In the genomic region with DNA sequence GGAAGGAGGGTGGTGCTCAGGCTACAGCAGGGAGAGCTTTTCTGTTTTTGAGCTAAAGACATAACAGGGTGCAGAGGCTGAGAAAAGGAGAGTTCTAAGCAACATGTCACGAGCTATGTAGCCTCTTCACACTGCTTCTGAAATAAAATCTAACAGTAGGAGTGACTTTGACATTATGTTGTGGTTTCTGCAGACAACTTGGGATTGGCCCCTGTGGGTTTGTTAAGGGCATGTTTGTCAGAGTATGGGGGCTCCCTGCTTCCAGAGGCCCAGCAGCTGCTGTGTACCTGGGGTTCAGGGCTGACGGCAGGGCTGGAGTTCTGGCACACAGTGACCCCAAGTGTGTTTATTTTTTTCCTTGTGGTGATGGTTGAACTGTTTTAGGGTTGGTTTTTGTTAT, we compare ENCODE assay signal across 18 cellular contexts. TPM values are rescaled to one million over a fixed set of nuclear protein-coding genes. Genes with fewer than 3 reads are reported as not detected.
DNase-seq lines count a peak whose midpoint lies in the region; ATAC-seq and TF ChIP-seq lines count a peak whose summit lies in the region.
"Had no signal": no experiment of that assay in that cellular context is flagged by ENCODE, and none has a peak within 500 bp of the region (broad histone marks: within the 10 kb centered on the region; RNA-seq: fewer than 3 reads in every experiment).

No MANE protein-coding gene starts in this region.

- H2BK15ac ChIP-seq in H9 (ENCODE audit: low read depth, low read length), result no peak overlapping the region

- no peak overlapping the region for H3K18ac ChIP-seq in H9 (ENCODE audit: insufficient read length, low read depth, low read length)

- H3K79me2 ChIP-seq in H9 (ENCODE audit: insufficient read depth, low read length), result no peaks in the 10 kb centered on the region

- no peak overlapping the region for H2AK5ac ChIP-seq in H9 (ENCODE audit: insufficient read length, low read length)

- H3K4me1 Mint-ChIP-seq in H9, result peaks cover 0 to 3% of the 10 kb centered on the region in 2 experiments; a peak in 2 of 4 replicates
- H3K4me1 Mint-ChIP-seq in activated naive CD8-positive, alpha-beta T cell treated with anti-CD3 and anti-CD28 coated beads, Interleukin-2, amount 10 ng/mL, durations not matched to agents 7 days and 5 days, result peaks cover 6% of the 10 kb centered on the region

- H2BK12ac ChIP-seq in H9 (ENCODE audit: insufficient read length, low read depth, low read length), result no peak overlapping the region

- TF ChIP-seq CTCF in H9 (conservative IDR thresholded peaks at IDR 0.05) (no peak), right lobe of liver (IDR thresholded peaks at IDR 0.05) (no peak), stomach (IDR thresholded peaks at IDR 0.05) (no peak)

- no CpG with 5 or more reads among the region's 2 CpGs for WGBS in H9 (ENCODE audit: extremely low coverage, insufficient read length, low lambda C conversion rate)
- WGBS in right lobe of liver (ENCODE audit: insufficient coverage, low coverage, low lambda C conversion rate, missing lambda C conversion rate), result 38% methylated on average over 2 of the region's 2 CpGs
- WGBS in stomach, 5 donors, result 73 to 92% (median 85%) methylated on average over 2 of the region's 2 CpGs

- no peaks in the 10 kb centered on the region for H3K23me2 ChIP-seq in H9 (ENCODE audit: insufficient read length, low read depth, low read length, poor library complexity, severe bottlenecking)

- no peaks in the 10 kb centered on the region for H3K79me1 ChIP-seq in H9 (ENCODE audit: insufficient read depth, low read depth, low read length, poor library complexity, severe bottlenecking)

- H3K27me3 ChIP-seq in H9 (ENCODE audit: insufficient read depth, low read length) (no peaks in the 10 kb centered on the region), right lobe of liver (no peaks in the 10 kb centered on the region), stomach (no peaks in the 10 kb centered on the region)

- no peak overlapping the region for H3K23ac ChIP-seq in H9 (ENCODE audit: insufficient read length, low read depth, low read length)

- no peak overlapping the region for H2AFZ ChIP-seq in H9 (ENCODE audit: low read length)
- H2AFZ ChIP-seq: GM23338 had no signal

- no peak overlapping the region for H4K91ac ChIP-seq in H9 (ENCODE audit: insufficient read length, low read depth, low read length)

- H4K20me1 ChIP-seq in H9 (ENCODE audit: control insufficient read depth, insufficient read depth, insufficient read length), result no peaks in the 10 kb centered on the region

- no peak overlapping the region for H2BK20ac ChIP-seq in H9 (ENCODE audit: low read depth, low read length, poor library complexity, severe bottlenecking)

- H4K8ac ChIP-seq in H9 (replicated peaks; ENCODE audit: insufficient read length, low read depth, low read length), result no peak overlapping the region

- H3K27ac Mint-ChIP-seq in H9, result peak overlapping the region; percentile 13 to 53 (median 48); a peak in 2 of 7 replicates
- H3K27ac Mint-ChIP-seq in activated naive CD8-positive, alpha-beta T cell treated with anti-CD3 and anti-CD28 coated beads, Interleukin-2, amount 10 ng/mL, durations not matched to agents 7 days and 5 days, result peak overlapping the region; percentile 15
- H3K27ac Mint-ChIP-seq: GM23338 had no signal

- no peak overlapping the region for H3T11ph ChIP-seq in H9 (ENCODE audit: low read length)

- DNase-seq in H9 (no peak), right lobe of liver (peak in 1 of 3 donors; percentile 32), stomach (no peak), NCI-H1048 (lab: John Stamatoyannopoulos, UW) (no peak), SIG-M5 (lab: John Stamatoyannopoulos, UW) (no peak)
- DNase-seq in activated naive CD8-positive, alpha-beta T cell treated with anti-CD3 and anti-CD28 coated beads, Interleukin-2, amount 10 ng/mL, durations not matched to agents 7 days and 5 days, result no peak
- DNase-seq: C1 segment of cervical spinal cord, DMS 273 treated with DMSO at 0.1 percent for 48 hours, GF-D8, NCI-H1417, NCI-H187 treated with DMSO at 0.1 percent for 48 hours, NCI-H69, SHP77 treated with DMSO at 0.1 percent for 48 hours had no signal

- peaks cover 0 to 3% (median 1%) of the 10 kb centered on the region in 4 donors for H3K36me3 ChIP-seq in right lobe of liver
- H3K36me3 ChIP-seq in stomach, result peaks cover 8 to 38% (median 30%) of the 10 kb centered on the region in 4 donors

- H3K36me3 Mint-ChIP-seq in H9 (ENCODE audit: insufficient read depth in 1 of 3, low read depth in 3 of 3), result peaks cover 10 to 47% (median 26%) of the 10 kb centered on the region in 3 experiments; a peak in 6 of 7 replicates
- no peaks in the 10 kb centered on the region for H3K36me3 Mint-ChIP-seq in activated naive CD8-positive, alpha-beta T cell treated with anti-CD3 and anti-CD28 coated beads, Interleukin-2, amount 10 ng/mL, durations not matched to agents 7 days and 5 days

- H4K5ac ChIP-seq in H9 (ENCODE audit: insufficient read length, low read depth, low read length), result no peak overlapping the region

- H3K9me3 Mint-ChIP-seq in H9, result no peaks in the 10 kb centered on the region
- H3K9me3 Mint-ChIP-seq in activated naive CD8-positive, alpha-beta T cell treated with anti-CD3 and anti-CD28 coated beads, Interleukin-2, amount 10 ng/mL, durations not matched to agents 7 days and 5 days, result no peaks in the 10 kb centered on the region
- H3K9me3 Mint-ChIP-seq: GM23338 had no signal

- H3K9me3 ChIP-seq in H9 (ENCODE audit: control insufficient read depth, low read depth, low read length) (no peaks in the 10 kb centered on the region), right lobe of liver (no peaks in the 10 kb centered on the region), stomach (no peaks in the 10 kb centered on the region)

- no peaks in the 10 kb centered on the region; the same call in 1 of the 2 replicates for H3K27me3 Mint-ChIP-seq in H9 (ENCODE audit: low read depth)
- H3K27me3 Mint-ChIP-seq in activated naive CD8-positive, alpha-beta T cell treated with anti-CD3 and anti-CD28 coated beads, Interleukin-2, amount 10 ng/mL, durations not matched to agents 7 days and 5 days, result peaks cover 2% of the 10 kb centered on the region

- H3K9ac ChIP-seq in H9 (ENCODE audit: extremely low read depth, insufficient read length, low read length), result no peak overlapping the region

- no peak for ATAC-seq in activated naive CD8-positive, alpha-beta T cell treated with anti-CD3 and anti-CD28 coated beads, Interleukin-2, amount 10 ng/mL, durations not matched to agents 7 days and 5 days (ENCODE audit: low read depth)
- ATAC-seq in right lobe of liver (no peak), HG02759 (IDR thresholded peaks at IDR 0.05; ENCODE audit: unreplicated experiment) (no peak)
- ATAC-seq: GM23338 had no signal

- no peak overlapping the region for H3K4me2 ChIP-seq in H9 (ENCODE audit: insufficient read depth, insufficient read length, low read length)
- H3K4me2 ChIP-seq: GM23338 had no signal

- H3K4me1 ChIP-seq in H9 (ENCODE audit: insufficient read depth, low read length) (no peaks in the 10 kb centered on the region), right lobe of liver (peaks cover 0 to 9% (median 3%) of the 10 kb centered on the region in 4 donors), stomach (peaks cover 0 to 23% (median 10%) of the 10 kb centered on the region in 4 donors)

- no peak overlapping the region for H3K14ac ChIP-seq in H9 (ENCODE audit: insufficient read depth, low read length)

- intact Hi-C loops in right lobe of liver (cut with DNase I), result no loop called here
- intact Hi-C loops in stomach (cut with DNase I; ENCODE audit: low total_unique reads), result no loop called here

- H3K4me3 ChIP-seq in right lobe of liver, result no peak overlapping the region
- H3K4me3 ChIP-seq in stomach, result no peak overlapping the region
- H3K4me3 ChIP-seq: GM23338 had no signal

- no peak for TF ChIP-seq EP300 in stomach (IDR thresholded peaks at IDR 0.05)

- no peak overlapping the region for H2BK120ac ChIP-seq in H9 (ENCODE audit: low read depth, low read length, poor library complexity, severe bottlenecking)

- H3K4ac ChIP-seq in H9 (ENCODE audit: low read depth, low read length), result no peak overlapping the region

- no peak overlapping the region for H3K56ac ChIP-seq in H9 (ENCODE audit: insufficient read length, low read depth, low read length)

- no peak overlapping the region for H2BK5ac ChIP-seq in H9 (ENCODE audit: insufficient read length, low read length)

- H3K4me3 Mint-ChIP-seq in H9, result no peak overlapping the region
- no peak overlapping the region for H3K4me3 Mint-ChIP-seq in activated naive CD8-positive, alpha-beta T cell treated with anti-CD3 and anti-CD28 coated beads, Interleukin-2, amount 10 ng/mL, durations not matched to agents 7 days and 5 days
- H3K4me3 Mint-ChIP-seq: GM23338 had no signal

- H3K27ac ChIP-seq in H9 (ENCODE audit: insufficient read length, low read depth, low read length) (no peak overlapping the region), right lobe of liver (peak overlapping the region in 2 of 3 donors; percentile 45 to 64), stomach (peak overlapping the region in 3 of 5 donors; percentile 28 to 33 (median 30))

- TF ChIP-seq POLR2A in right lobe of liver (IDR thresholded peaks at IDR 0.05) (no peak), stomach (IDR thresholded peaks at IDR 0.05) (no peak)

- POLR2A ChIA-PET in activated naive CD8-positive, alpha-beta T cell treated with anti-CD3 and anti-CD28 coated beads, Interleukin-2, amount 10 ng/mL, durations not matched to agents 7 days and 5 days (lab: Charles Lee), result no interaction called here

RNA-seq across cellular contexts. Expression of a gene that starts 24.7 kb away (rescaled TPM):
- 1.0 and 1.4 TPM in 2 replicates for total RNA-seq in H9 (2021)
- total RNA-seq in activated naive CD8-positive, alpha-beta T cell treated with anti-CD3 and anti-CD28 coated beads, Interleukin-2, amount 10 ng/mL, durations not matched to agents 7 days and 5 days, result not detected
- total RNA-seq in right lobe of liver, result 10 to 100 TPM in 3 of 6 experiments, 1 to 10 TPM in 3; 6.2 to 11.8 (median 9.1) TPM
- total RNA-seq in stomach, result 10 to 100 TPM in 3 of 5 donors, 1 to 10 TPM in 2; 1.8 to 40.0 (median 12.9) TPM
- 1 to 10 TPM in 2 of 3 donors, under 1 TPM in 1; 1.00 to 5.0 (median 3.1) TPM for polyA plus RNA-seq in stomach
- total RNA-seq: A673, OCI-LY7 had no signal

RNA-seq across cellular contexts. Expression of a gene that starts 25.7 kb away (rescaled TPM):
- total RNA-seq in H9 (2021) (4.9 and 5.5 TPM in 2 replicates), right lobe of liver (10 to 100 TPM in 2 of 6 experiments, 1 to 10 TPM in 4; 1.1 to 21.2 (median 2.2) TPM), stomach (1 to 10 TPM in 4 of 5 donors, not detected in 1; 3.8 to 7.6 (median 5.6) TPM)
- total RNA-seq in activated naive CD8-positive, alpha-beta T cell treated with anti-CD3 and anti-CD28 coated beads, Interleukin-2, amount 10 ng/mL, durations not matched to agents 7 days and 5 days, result not detected
- polyA plus RNA-seq in stomach, result 10 to 100 TPM; 10.9 to 59.6 (median 26.4) TPM
- total RNA-seq: A673, OCI-LY7 had no signal

RNA-seq across cellular contexts. Expression of a gene that starts 35.6 kb away (rescaled TPM):
- not detected in 2 replicates for total RNA-seq in H9 (2021)
- not detected for total RNA-seq in activated naive CD8-positive, alpha-beta T cell treated with anti-CD3 and anti-CD28 coated beads, Interleukin-2, amount 10 ng/mL, durations not matched to agents 7 days and 5 days
- 10 to 100 TPM; 11.1 to 77.6 (median 28.6) TPM for total RNA-seq in right lobe of liver
- total RNA-seq in stomach, result 10 to 100 TPM in 4 of 5 donors, 1 to 10 TPM in 1; 1.2 to 98.2 (median 28.6) TPM
- polyA plus RNA-seq in stomach, result 100 to 1,000 TPM in 2 of 3 donors, 10 to 100 TPM in 1; 96.4 to 249 (median 101) TPM
- total RNA-seq: A673, Daoy, GM23338, OCI-LY7 had no signal
